Comparison of ENCODE assay signal across 14 cellular contexts in genomic region chr4:159607824-159608223, GRCh38.
DNase-seq lines count a peak whose midpoint lies in the region; ATAC-seq and TF ChIP-seq lines count a peak whose summit lies in the region.
"Had no signal": no experiment of that assay in that cellular context is flagged by ENCODE, and none has a peak within 500 bp of the region (broad histone marks: within the 10 kb centered on the region; RNA-seq: fewer than 3 reads in every experiment).

No MANE protein-coding gene starts in this region.

- no peak for ATAC-seq in activated CD4-positive, CD25-positive, alpha-beta regulatory T cell treated with anti-CD3 and anti-CD28 coated beads, Interleukin-2, amount 50 U/mL, for 24 hours
- ATAC-seq: activated T-helper 17 cell treated with anti-CD3 and anti-CD28 coated beads, Interleukin-2, amount 50 U/mL, for 72 hours; gastroesophageal sphincter; right cardiac atrium had no signal

- peaks cover 6% of the 10 kb centered on the region for H3K4me1 Mint-ChIP-seq in neural crest cell
- H3K4me1 Mint-ChIP-seq: activated T-helper 17 cell treated with anti-CD3 and anti-CD28 coated beads, Interleukin-2, amount 50 U/mL, for 72 hours had no signal

- H3K27ac ChIP-seq in RWPE1 = no peak overlapping the region
- H3K27ac ChIP-seq: BLaER1, gastroesophageal sphincter had no signal

- peak overlapping the region; percentile 43 for H3K27ac Mint-ChIP-seq in neural crest cell (ENCODE audit: unreplicated experiment)
- H3K27ac Mint-ChIP-seq: activated T-helper 17 cell treated with anti-CD3 and anti-CD28 coated beads, Interleukin-2, amount 50 U/mL, for 72 hours had no signal

- no peaks in the 10 kb centered on the region for H3K27me3 Mint-ChIP-seq in neural crest cell (ENCODE audit: low read depth)
- H3K27me3 Mint-ChIP-seq: activated T-helper 17 cell treated with anti-CD3 and anti-CD28 coated beads, Interleukin-2, amount 50 U/mL, for 72 hours had no signal

- intact Hi-C loops in posterior cingulate gyrus (cut with DNase I) = no loop called here

- in situ Hi-C loops in G401 (cut with HindIII; ENCODE audit: low sequenced_read_pairs) = no loop called here

- POLR2A ChIA-PET in RWPE1 (lab: Yijun Ruan, JAX; ENCODE audit: low non-redundant PET) = no interaction called here

- peak; percentile 94 for DNase-seq in G401 (ENCODE audit: low spot score)
- DNase-seq in NCI-H2171 (lab: John Stamatoyannopoulos, UW) = peak; percentile 43
- peak; percentile 33 to 70 for DNase-seq in cerebellar nuclear complex (lab: John Stamatoyannopoulos, UW)
- no peak for DNase-seq in neural crest cell (ENCODE audit: low read depth, low spot score)
- DNase-seq in DMS79 (lab: John Stamatoyannopoulos, UW) = no peak
- DNase-seq in posterior cingulate gyrus = no peak
- no peak for DNase-seq in RWPE1 (ENCODE audit: low spot score)
- DNase-seq: DND-41; right cardiac atrium; stimulated activated CD4-positive, alpha-beta T cell treated with anti-CD3 and anti-CD28 coated beads, Interleukin-1b, Interleukin-23, amount 100 ng/mL, for 48 hours had no signal

- CTCF ChIA-PET in RWPE1 (lab: Yijun Ruan, JAX) = no interaction called here

- peaks cover 11% of the 10 kb centered on the region for H3K36me3 Mint-ChIP-seq in neural crest cell (ENCODE audit: low read depth)

- peaks cover 9% of the 10 kb centered on the region for H3K9me3 Mint-ChIP-seq in neural crest cell

- no peak for TF ChIP-seq CTCF in neural crest cell (conservative IDR thresholded peaks at IDR 0.05)
- TF ChIP-seq CTCF in RWPE1 (conservative IDR thresholded peaks at IDR 0.05; ENCODE audit: low read depth) = no peak

- H3K4me3 Mint-ChIP-seq in neural crest cell = no peak overlapping the region
- H3K4me3 Mint-ChIP-seq: activated T-helper 17 cell treated with anti-CD3 and anti-CD28 coated beads, Interleukin-2, amount 50 U/mL, for 72 hours had no signal

Comparison
In these comparisons a context has a peak if more than half of its experiments do, and no peak if none do; other contexts are left out.
1. DNase-seq: peak in G401 (single experiment), NCI-H2171 (single experiment) and cerebellar nuclear complex (2 of 2); none in neural crest cell (single experiment), DMS79 (single experiment), posterior cingulate gyrus (0 of 10) and RWPE1 (single experiment).